ENCODE assay signal across 29 cellular contexts in the genomic region with DNA sequence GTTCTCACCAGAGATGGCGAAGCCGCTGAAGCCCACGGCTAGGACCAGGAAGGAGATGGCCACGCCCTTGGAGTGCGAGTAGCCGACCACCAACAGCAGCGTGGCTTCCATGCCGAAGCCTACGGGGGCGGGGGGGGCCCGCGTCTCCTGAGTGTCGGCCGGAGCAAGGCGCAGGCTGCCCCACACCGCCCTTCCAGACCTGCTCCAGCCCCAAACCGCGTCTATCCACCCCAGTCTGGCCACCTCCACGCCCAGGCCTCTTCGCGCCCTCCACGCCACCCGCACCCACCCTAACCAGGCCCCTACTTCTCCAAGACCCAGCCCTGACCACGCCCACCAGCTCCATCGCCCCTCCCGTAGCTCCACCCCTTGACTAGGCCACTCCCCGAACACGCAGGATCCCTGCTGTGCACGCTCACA. TPM values are rescaled to one million over a fixed set of nuclear protein-coding genes. Genes with fewer than 3 reads are reported as not detected.
DNase-seq lines count a peak whose midpoint lies in the region; ATAC-seq, FAIRE-seq and TF ChIP-seq lines count a peak whose summit lies in the region.
"Had no signal": no experiment of that assay in that cellular context is flagged by ENCODE, and none has a peak within 500 bp of the region (broad histone marks: within the 10 kb centered on the region; RNA-seq: fewer than 3 reads in every experiment).

No MANE protein-coding gene starts in this region.

- H3K79me2 ChIP-seq in H1 (ENCODE audit: control insufficient read depth in 1 of 2, insufficient read depth in 2 of 2, low read length in 2 of 2) = no peaks in the 10 kb centered on the region

- H2BK5ac ChIP-seq in H1 (ENCODE audit: low read depth, low read length) = peak overlapping the region; percentile 27; the same call in 1 of the 2 replicates

- peaks cover 2% of the 10 kb centered on the region for H3K36me3 Mint-ChIP-seq in osteocyte (ENCODE audit: unreplicated experiment)

- no peak overlapping the region for H2BK20ac ChIP-seq in H1 (ENCODE audit: low read length)

- H4K8ac ChIP-seq in H1 (ENCODE audit: extremely low read depth, insufficient read depth, low read length) = no peak overlapping the region

- POLR2A ChIA-PET in H1 (lab: Charles Lee; ENCODE audit: partially characterized antibody) = interaction anchor here (0.9 to 2.2 kb wide), 3 partner anchors 9 to 44 kb away, joined by 3 to 6 read pairs (median 4); a partner anchor contains a TSS

- H3K56ac ChIP-seq in H1 (replicated peaks; ENCODE audit: insufficient read length, low read depth, low read length) = no peak overlapping the region

- CTCF ChIA-PET in H1 (lab: Charles Lee; ENCODE audit: partially characterized antibody) = interaction anchor here (0.6 to 3.7 kb wide), 7 partner anchors 9 to 464 kb away, joined by 3 to 13 read pairs (median 4); a partner anchor contains a TSS

- H3K79me1 ChIP-seq in H1 (ENCODE audit: low read depth, low read length) = no peaks in the 10 kb centered on the region

- H3K9ac ChIP-seq in H1 (replicated peaks in 1 of 4; ENCODE audit: extremely low read depth in 1 of 4, low read depth in 3 of 4, low read length in 3 of 4) = no peak overlapping the region
- H3K9ac ChIP-seq: GM23248, KMS-11 had no signal

- peaks cover 0 to 2% of the 10 kb centered on the region in 2 experiments; a peak in 1 of 4 replicates for H3K9me3 ChIP-seq in H1 (ENCODE audit: insufficient read depth in 2 of 2, low read depth in 1 of 2, low read length in 1 of 2)
- H3K9me3 ChIP-seq: heart right ventricle, stomach, tibial artery had no signal

- no peak overlapping the region for H3K4ac ChIP-seq in H1 (replicated peaks; ENCODE audit: insufficient read length, low read depth, low read length)

- H3K18ac ChIP-seq in H1 (ENCODE audit: extremely low read depth, low read length) = no peak overlapping the region

- H3K4me1 ChIP-seq in H1 (replicated peaks in 1 of 4; ENCODE audit: control insufficient read depth in 3 of 4, insufficient read depth in 4 of 4, low read length in 3 of 4) = peaks cover 0 to 32% (median 25%) of the 10 kb centered on the region in 4 experiments; a peak in 6 of 7 replicates

- H3K14ac ChIP-seq in H1 (ENCODE audit: insufficient read length) = no peak overlapping the region

- H2BK15ac ChIP-seq in H1 (ENCODE audit: low read length) = peak overlapping the region; percentile 98; the same call in 1 of the 2 replicates

- H2AFZ ChIP-seq in H1 (ENCODE audit: low read length) = no peak overlapping the region
- H2AFZ ChIP-seq: GM23248 had no signal

- H3K23ac ChIP-seq in H1 (ENCODE audit: insufficient read length) = no peak overlapping the region

- H3K4me1 Mint-ChIP-seq in osteocyte (ENCODE audit: unreplicated experiment) = peaks cover 11% of the 10 kb centered on the region

- H3K27me3 ChIP-seq in H1 (replicated peaks in 1 of 4; ENCODE audit: control insufficient read depth in 3 of 4, extremely low read depth in 1 of 4, insufficient read depth in 3 of 4, low read length in 3 of 4) = peaks cover 5 to 34% (median 30%) of the 10 kb centered on the region in 4 experiments; a peak in 6 of 7 replicates

- TF ChIP-seq POLR2A in H1 (IDR thresholded peaks at IDR 0.05; ENCODE audit: control extremely low read depth in 1 of 2, low read depth in 2 of 2, low read length in 2 of 2) = no peak

- no peaks in the 10 kb centered on the region for H3K36me3 ChIP-seq in H1 (ENCODE audit: control insufficient read depth in 2 of 4, insufficient read depth in 4 of 4, low read length in 3 of 4)
- H3K36me3 ChIP-seq: heart right ventricle, stomach, tibial artery had no signal

- H4K20me1 ChIP-seq in H1 (replicated peaks in 1 of 2; ENCODE audit: control insufficient read depth in 1 of 2, insufficient read depth in 2 of 2, low read length in 2 of 2) = no peaks in the 10 kb centered on the region

- FAIRE-seq in H1 (lab: Jason Lieb, UNC) = no peak
- FAIRE-seq: G401.6, GM18507, small intestine had no signal

- 0 out of 2 replicates have a peak overlapping the region, but pooled peaks have one; percentile 98 for H2BK12ac ChIP-seq in H1 (ENCODE audit: low read depth, low read length)

- H3K27ac ChIP-seq in H1 (ENCODE audit: low read depth, low read length) = no peak overlapping the region
- H3K27ac ChIP-seq: GM23248, heart right ventricle, KMS-11, stomach, tibial artery had no signal

- ATAC-seq in HG02973 (IDR thresholded peaks at IDR 0.05; ENCODE audit: unreplicated experiment) = no peak
- no peak for ATAC-seq in GM21528 (IDR thresholded peaks at IDR 0.05; ENCODE audit: low FRiP score, unreplicated experiment)
- ATAC-seq: effector memory CD8-positive, alpha-beta T cell; left cardiac atrium; Panc1 had no signal

- TF ChIP-seq RAD21 in H1 (IDR thresholded peaks at IDR 0.05 in 1 of 2, conservative IDR thresholded peaks at IDR 0.05 in 1 of 2; ENCODE audit: low read depth in 2 of 2, low read length in 2 of 2) = no peak

- WGBS in H1 (ENCODE audit: extremely low coverage in 1 of 2, insufficient coverage in 1 of 2, insufficient read length in 1 of 2, insufficient replicate concordance in 2 of 2, low coverage in 1 of 2, low lambda C conversion rate in 2 of 2, missing lambda C conversion rate in 1 of 2), 2 experiments = 86% methylated on average over 29 of the region's 29 CpGs; no CpG with 5 or more reads in 1 of the 2 experiments

- DNase-seq in stimulated activated CD4-positive, alpha-beta T cell treated with anti-CD3 and anti-CD28 coated beads, Interleukin-1b, Interleukin-23, amount 100 ng/mL, for 48 hours = peak; percentile 39
- no peak for DNase-seq in stimulated activated CD4-positive, alpha-beta T cell treated with anti-CD3 and anti-CD28 coated beads, Interleukin-2, amount 100 ng/mL, for 48 hours
- DNase-seq in MV-4-11 (lab: John Stamatoyannopoulos, UW) (peak; percentile 32), H1 (ENCODE audit: low read depth in 1 of 2, low spot score in 2 of 2) (no peak), osteocyte (ENCODE audit: extremely low spot score, unreplicated experiment) (no peak)
- DNase-seq: activated CD4-positive, alpha-beta T cell treated with anti-CD3 and anti-CD28 coated beads for 1 hour; activated effector memory CD4-positive, alpha-beta T cell treated with anti-CD3 and anti-CD28 coated beads, Interleukin-2, amount 50 U/mL, for 16 hours; effector memory CD8-positive, alpha-beta T cell; foreskin fibroblast; heart right ventricle; left cardiac atrium; NCI-H510A treated with DMSO at 0.1 percent for 48 hours; NK-92 treated with Interleukin-12 subunit alpha and Interleukin-12 subunit beta, amount 100 ng/mL, for 24 hours; retina; SIG-M5; small intestine; stomach; tibial artery had no signal

- no peak overlapping the region for H4K5ac ChIP-seq in H1 (ENCODE audit: insufficient read length, low read depth, low read length)

- no peak overlapping the region; a peak in 1 of 4 replicates for H3K4me2 ChIP-seq in H1 (ENCODE audit: insufficient read depth in 1 of 2, low read depth in 2 of 2, low read length in 2 of 2)
- H3K4me2 ChIP-seq: KMS-11 had no signal

- H3K27me3 Mint-ChIP-seq in osteocyte (ENCODE audit: unreplicated experiment) = peaks cover 74% of the 10 kb centered on the region

- peak overlapping the region; percentile 89; the same call in 1 of the 2 replicates for H2AK5ac ChIP-seq in H1 (ENCODE audit: low read depth, low read length)

- no peak overlapping the region for H3K27ac Mint-ChIP-seq in osteocyte (ENCODE audit: unreplicated experiment)
- H3K27ac Mint-ChIP-seq: CD4-positive, alpha-beta T cell; effector memory CD8-positive, alpha-beta T cell had no signal

- no peak overlapping the region for H3K4me3 ChIP-seq in H1 (ENCODE audit: extremely low read depth in 1 of 4, insufficient read depth in 2 of 4, low read depth in 3 of 4, low read length in 4 of 4)
- H3K4me3 ChIP-seq: GM23248, heart right ventricle, stomach, tibial artery had no signal

- TF ChIP-seq CTCF in H1 (IDR thresholded peaks at IDR 0.05; ENCODE audit: control extremely low read depth in 1 of 3, insufficient read depth in 1 of 3, low read depth in 1 of 3, low read length in 3 of 3) (no peak), osteocyte (IDR thresholded peaks at IDR 0.05) (no peak)

- no peak overlapping the region for H3K4me3 Mint-ChIP-seq in osteocyte (ENCODE audit: unreplicated experiment)
- H3K4me3 Mint-ChIP-seq: CD4-positive, alpha-beta T cell had no signal

- H4K91ac ChIP-seq in H1 (replicated peaks; ENCODE audit: insufficient read length, low read length) = no peak overlapping the region

- no peak overlapping the region for H2BK120ac ChIP-seq in H1 (replicated peaks; ENCODE audit: low read depth, low read length)

- TF ChIP-seq EP300 in H1 (IDR thresholded peaks at IDR 0.05; ENCODE audit: borderline replicate concordance in 1 of 2, low read depth in 2 of 2, low read length in 2 of 2) = no peak

- H3K23me2 ChIP-seq in H1 (ENCODE audit: low read depth, low read length) = peaks cover 18% of the 10 kb centered on the region

- H3K9me3 Mint-ChIP-seq in osteocyte (ENCODE audit: unreplicated experiment) = no peaks in the 10 kb centered on the region
- H3K9me3 Mint-ChIP-seq: CD4-positive, alpha-beta T cell; effector memory CD8-positive, alpha-beta T cell had no signal

RNA-seq across cellular contexts. Expression of a gene that starts 6.2 kb away (rescaled TPM):
- total RNA-seq in H1 (2021; fragmentation: NEBNext Ultra II Directional; extraction: Animal tissue kit (Norgen Biotek cat#: 25700)) = 0.93 and 1.1 TPM in 2 replicates
- 0.68 and 1.2 TPM in 2 replicates for polyA plus RNA-seq in H1 (2011; rRNA removed)
- polyA plus RNA-seq in H1 (2011; cell fraction: cytosol; rRNA removed) = 0.47 TPM
- polyA plus RNA-seq in H1 (2011; cell fraction: nucleus; rRNA removed) = 1.5 TPM
- 1.2 to 2.3 TPM (median 1.7 TPM) in 4 replicates for polyA plus RNA-seq in H1 (2012, experiment 1 of 2)
- polyA plus RNA-seq in H1 (2012, experiment 2 of 2) = 1.1 TPM
- 3.5 TPM for polyA plus RNA-seq in H1 (2013, experiment 1 of 2)
- polyA plus RNA-seq in H1 (2013, experiment 2 of 2) = 2.8 TPM
- polyA minus RNA-seq in H1 (2011; rRNA and poly(A)+ RNA removed) = 0.19 TPM in 1 of 2 replicates, not detected in the other
- polyA minus RNA-seq in H1 (2011; cell fraction: cytosol; rRNA and poly(A)+ RNA removed) = not detected
- polyA minus RNA-seq in H1 (2011; cell fraction: nucleus; rRNA and poly(A)+ RNA removed) = 0.70 TPM
- not detected in 2 replicates for total RNA-seq in osteocyte
- total RNA-seq: CD4-positive, alpha-beta T cell; GM23248; heart right ventricle; HT1080; left cardiac atrium; omental fat pad; stomach had no signal
- polyA plus RNA-seq: esophagus, GM23248, small intestine, stomach had no signal

RNA-seq across cellular contexts. Expression of a gene that starts 8.1 kb away (rescaled TPM):
- total RNA-seq in H1 (2021; fragmentation: NEBNext Ultra II Directional; extraction: Animal tissue kit (Norgen Biotek cat#: 25700)) = 0.82 TPM in 1 of 2 replicates, not detected in the other
- polyA plus RNA-seq in H1 (2011; rRNA removed) = 0.50 TPM in 1 of 2 replicates, not detected in the other
- 0.41 TPM for polyA plus RNA-seq in H1 (2011; cell fraction: cytosol; rRNA removed)
- polyA plus RNA-seq in H1 (2011; cell fraction: nucleus; rRNA removed) = 0.40 TPM
- polyA plus RNA-seq in H1 (2012, experiment 1 of 2) = 0.63 to 0.70 TPM in 2 of 4 replicates, not detected in the others
- not detected for polyA plus RNA-seq in H1 (2012, experiment 2 of 2)
- polyA plus RNA-seq in H1 (2013, experiment 1 of 2) = 0.81 TPM
- 0.83 TPM for polyA plus RNA-seq in H1 (2013, experiment 2 of 2)
- polyA minus RNA-seq in H1 (2011; rRNA and poly(A)+ RNA removed) = not detected in 2 replicates
- polyA minus RNA-seq in H1 (2011; cell fraction: cytosol; rRNA and poly(A)+ RNA removed) = not detected
- polyA minus RNA-seq in H1 (2011; cell fraction: nucleus; rRNA and poly(A)+ RNA removed) = not detected
- total RNA-seq in osteocyte = not detected in 2 replicates
- total RNA-seq: CD4-positive, alpha-beta T cell; GM23248; heart right ventricle; HT1080; left cardiac atrium; omental fat pad; stomach had no signal
- polyA plus RNA-seq: esophagus, GM23248, heart right ventricle, small intestine, stomach had no signal

RNA-seq across cellular contexts. Expression of a gene that starts 10.0 kb away (rescaled TPM):
- 2.3 and 3.0 TPM in 2 replicates for total RNA-seq in H1 (2021; fragmentation: NEBNext Ultra II Directional; extraction: Animal tissue kit (Norgen Biotek cat#: 25700))
- polyA plus RNA-seq in H1 (2011; rRNA removed) = 2.7 and 4.7 TPM in 2 replicates
- 2.8 TPM for polyA plus RNA-seq in H1 (2011; cell fraction: cytosol; rRNA removed)
- polyA plus RNA-seq in H1 (2011; cell fraction: nucleus; rRNA removed) = 4.6 TPM
- 1.8 to 2.6 TPM (median 2.5 TPM) in 4 replicates for polyA plus RNA-seq in H1 (2012, experiment 1 of 2)
- polyA plus RNA-seq in H1 (2012, experiment 2 of 2) = 1.9 TPM
- polyA plus RNA-seq in H1 (2013, experiment 1 of 2) = 3.2 TPM
- polyA plus RNA-seq in H1 (2013, experiment 2 of 2) = 3.5 TPM
- polyA minus RNA-seq in H1 (2011; rRNA and poly(A)+ RNA removed) = 1.1 and 1.7 TPM in 2 replicates
- 2.6 TPM for polyA minus RNA-seq in H1 (2011; cell fraction: cytosol; rRNA and poly(A)+ RNA removed)
- polyA minus RNA-seq in H1 (2011; cell fraction: nucleus; rRNA and poly(A)+ RNA removed) = 3.5 TPM
- 0.34 and 0.54 TPM in 2 replicates for total RNA-seq in osteocyte
- total RNA-seq: CD4-positive, alpha-beta T cell; GM23248 had no signal
- polyA plus RNA-seq: GM23248 had no signal

RNA-seq across cellular contexts. Expression of a gene that starts 20.3 kb away (rescaled TPM):
- 146 and 155 TPM in 2 replicates for total RNA-seq in H1 (2021; fragmentation: NEBNext Ultra II Directional; extraction: Animal tissue kit (Norgen Biotek cat#: 25700))
- polyA plus RNA-seq in H1 (2011; rRNA removed) = 195 and 220 TPM in 2 replicates
- polyA plus RNA-seq in H1 (2011; cell fraction: cytosol; rRNA removed) = 231 TPM
- 195 TPM for polyA plus RNA-seq in H1 (2011; cell fraction: nucleus; rRNA removed)
- 192 to 228 TPM (median 222 TPM) in 4 replicates for polyA plus RNA-seq in H1 (2012, experiment 1 of 2)
- 206 TPM for polyA plus RNA-seq in H1 (2012, experiment 2 of 2)
- 148 TPM for polyA plus RNA-seq in H1 (2013, experiment 1 of 2)
- 146 TPM for polyA plus RNA-seq in H1 (2013, experiment 2 of 2)
- polyA minus RNA-seq in H1 (2011; rRNA and poly(A)+ RNA removed) = 107 and 108 TPM in 2 replicates
- 65.8 TPM for polyA minus RNA-seq in H1 (2011; cell fraction: cytosol; rRNA and poly(A)+ RNA removed)
- polyA minus RNA-seq in H1 (2011; cell fraction: nucleus; rRNA and poly(A)+ RNA removed) = 63.0 TPM
- 80.2 and 84.5 TPM in 2 replicates for total RNA-seq in osteocyte

RNA-seq across cellular contexts. Expression of a gene that starts 21.7 kb away (rescaled TPM):
- 32.7 and 34.3 TPM in 2 replicates for total RNA-seq in H1 (2021; fragmentation: NEBNext Ultra II Directional; extraction: Animal tissue kit (Norgen Biotek cat#: 25700))
- 30.5 and 54.8 TPM in 2 replicates for polyA plus RNA-seq in H1 (2011; rRNA removed)
- 32.1 TPM for polyA plus RNA-seq in H1 (2011; cell fraction: cytosol; rRNA removed)
- 81.6 TPM for polyA plus RNA-seq in H1 (2011; cell fraction: nucleus; rRNA removed)
- polyA plus RNA-seq in H1 (2012, experiment 1 of 2) = 26.2 to 40.1 TPM (median 35.4 TPM) in 4 replicates
- polyA plus RNA-seq in H1 (2012, experiment 2 of 2) = 25.7 TPM
- polyA plus RNA-seq in H1 (2013, experiment 1 of 2) = 19.9 TPM
- polyA plus RNA-seq in H1 (2013, experiment 2 of 2) = 18.5 TPM
- polyA minus RNA-seq in H1 (2011; rRNA and poly(A)+ RNA removed) = 13.9 and 18.1 TPM in 2 replicates
- 25.7 TPM for polyA minus RNA-seq in H1 (2011; cell fraction: cytosol; rRNA and poly(A)+ RNA removed)
- 21.3 TPM for polyA minus RNA-seq in H1 (2011; cell fraction: nucleus; rRNA and poly(A)+ RNA removed)
- total RNA-seq in osteocyte = 31.8 and 34.0 TPM in 2 replicates

Comparison
In these comparisons a context has a peak if more than half of its experiments do, and no peak if none do; other contexts are left out.
1. DNase-seq: peak in stimulated activated CD4-positive, alpha-beta T cell treated with anti-CD3 and anti-CD28 coated beads, Interleukin-1b, Interleukin-23, amount 100 ng/mL, for 48 hours (single experiment) and MV-4-11 (single experiment); none in stimulated activated CD4-positive, alpha-beta T cell treated with anti-CD3 and anti-CD28 coated beads, Interleukin-2, amount 100 ng/mL, for 48 hours (0 of 2), H1 (0 of 2) and osteocyte (single experiment).